ENCODE assay signal across 8 cellular contexts in genomic region chr15:64095431-64095794, GRCh38. TPM values are rescaled to one million over a fixed set of nuclear protein-coding genes. Genes with fewer than 3 reads are reported as not detected.
DNase-seq lines count a peak whose midpoint lies in the region; ATAC-seq and TF ChIP-seq lines count a peak whose summit lies in the region.

No MANE protein-coding gene starts in this region.

- no peak for DNase-seq in H9
- DNase-seq in activated B cell treated with CpG ODN at 0.5 μM for 24 hours: no peak
- no peak for DNase-seq in right cardiac atrium
- DNase-seq in activated CD4-positive, alpha-beta T cell treated with anti-CD3 and anti-CD28 coated beads for 1 hour: no peak
- no peak for DNase-seq in mesenteric fat pad (ENCODE audit: low spot score)
- no peak for DNase-seq in stimulated activated CD4-positive, alpha-beta T cell treated with anti-CD3 and anti-CD28 coated beads, Interleukin-2, amount 100 ng/mL, for 24 hours

- no peak overlapping the region for H2AK5ac ChIP-seq in H9 (ENCODE audit: insufficient read length, low read length)

- no peaks in the 10 kb centered on the region for H3K4me1 ChIP-seq in H9 (ENCODE audit: insufficient read depth, low read length)
- peaks cover 9% of the 10 kb centered on the region for H3K4me1 ChIP-seq in right cardiac atrium (ENCODE audit: control insufficient read depth, insufficient read depth, low read length)
- H3K4me1 ChIP-seq in skeletal muscle tissue (ENCODE audit: control insufficient read depth in 3 of 3, insufficient read depth in 3 of 3, low read length in 3 of 3): peaks cover 33 to 63% (median 51%) of the 10 kb centered on the region in 3 donors

- no peak overlapping the region for H4K8ac ChIP-seq in H9 (replicated peaks; ENCODE audit: insufficient read length, low read depth, low read length)

- H3K4me3 Mint-ChIP-seq in H9 (peak overlapping the region; percentile 95 to 99), activated B cell treated with CpG ODN at 0.5 μM for 24 hours (peak overlapping the region; percentile 99)

- H3K56ac ChIP-seq in H9 (ENCODE audit: insufficient read length, low read depth, low read length): no peak overlapping the region

- no peaks in the 10 kb centered on the region for H3K9me3 ChIP-seq in H9 (ENCODE audit: control insufficient read depth, low read depth, low read length)
- no peaks in the 10 kb centered on the region for H3K9me3 ChIP-seq in right cardiac atrium (ENCODE audit: control insufficient read depth, low read length)
- no peaks in the 10 kb centered on the region for H3K9me3 ChIP-seq in skeletal muscle tissue (ENCODE audit: control insufficient read depth in 3 of 3, low read length in 3 of 3)

- H3K36me3 Mint-ChIP-seq in H9 (ENCODE audit: insufficient read depth in 1 of 3, low read depth in 3 of 3) (peaks cover 1 to 4% (median 3%) of the 10 kb centered on the region in 3 experiments; a peak in 2 of 7 replicates), activated B cell treated with CpG ODN at 0.5 μM for 24 hours (ENCODE audit: low read depth) (peaks cover 33% of the 10 kb centered on the region)

- TF ChIP-seq CTCF in H9 (conservative IDR thresholded peaks at IDR 0.05): no peak
- TF ChIP-seq CTCF in activated B cell treated with CpG ODN at 0.5 μM for 24 hours (IDR thresholded peaks at IDR 0.05): no peak

- no peak overlapping the region for H2BK12ac ChIP-seq in H9 (ENCODE audit: insufficient read length, low read depth, low read length)

- H2AFZ ChIP-seq in H9 (ENCODE audit: low read length): no peak overlapping the region

- no peak overlapping the region for H3K18ac ChIP-seq in H9 (ENCODE audit: insufficient read length, low read depth, low read length)

- H3K27me3 ChIP-seq in H9 (ENCODE audit: insufficient read depth, low read length): no peaks in the 10 kb centered on the region
- H3K27me3 ChIP-seq in right cardiac atrium (ENCODE audit: control insufficient read depth, insufficient read depth): no peaks in the 10 kb centered on the region
- H3K27me3 ChIP-seq in skeletal muscle tissue (ENCODE audit: control insufficient read depth in 3 of 3, insufficient read depth in 3 of 3, low read length in 3 of 3): no peaks in the 10 kb centered on the region

- peaks cover 2% of the 10 kb centered on the region for H3K79me1 ChIP-seq in H9 (ENCODE audit: insufficient read depth, low read depth, low read length, poor library complexity, severe bottlenecking)

- H3K14ac ChIP-seq in H9 (ENCODE audit: insufficient read depth, low read length): no peak overlapping the region

- H3K27ac Mint-ChIP-seq in H9: no peak overlapping the region
- peak overlapping the region; percentile 98 for H3K27ac Mint-ChIP-seq in activated B cell treated with CpG ODN at 0.5 μM for 24 hours

- intact Hi-C loops in activated B cell treated with CpG ODN at 0.5 μM for 24 hours (cut with micrococcal nuclease): loop anchor here (1.0 to 10.0 kb wide), 6 partner anchors 16 to 1699 kb away; partner anchors contain the start of genes APH1B, DENND4A, LACTB and PLEKHO2
- intact Hi-C loops in right cardiac atrium (cut with DNase I): loop anchor here in 1 of 4 donors (5.0 kb wide), 1 partner anchor 57 kb away; the partner anchor contains the start of gene SNX22

- H4K91ac ChIP-seq in H9 (ENCODE audit: insufficient read length, low read depth, low read length): no peak overlapping the region

- no peak overlapping the region for H3K4ac ChIP-seq in H9 (ENCODE audit: low read depth, low read length)

- H3K9ac ChIP-seq in H9 (ENCODE audit: extremely low read depth, insufficient read length, low read length) (no peak overlapping the region), skeletal muscle tissue (ENCODE audit: low read depth in 1 of 3, low read length in 3 of 3) (peak overlapping the region; percentile 54 to 97 (median 78))

- H3K27me3 Mint-ChIP-seq in H9 (ENCODE audit: low read depth) (no peaks in the 10 kb centered on the region), activated B cell treated with CpG ODN at 0.5 μM for 24 hours (no peaks in the 10 kb centered on the region)

- no peak overlapping the region for H2BK20ac ChIP-seq in H9 (ENCODE audit: low read depth, low read length, poor library complexity, severe bottlenecking)

- H4K5ac ChIP-seq in H9 (ENCODE audit: insufficient read length, low read depth, low read length): no peak overlapping the region

- no peaks in the 10 kb centered on the region for H4K20me1 ChIP-seq in H9 (ENCODE audit: control insufficient read depth, insufficient read depth, insufficient read length)

- H3K4me1 Mint-ChIP-seq in H9 (peaks cover 28 to 46% of the 10 kb centered on the region in 2 experiments), activated B cell treated with CpG ODN at 0.5 μM for 24 hours (peaks cover 88% of the 10 kb centered on the region)

- CTCF ChIA-PET in activated B cell treated with CpG ODN at 0.5 μM for 24 hours (lab: Charles Lee): no interaction called here

- no peaks in the 10 kb centered on the region for H3K9me3 Mint-ChIP-seq in H9
- H3K9me3 Mint-ChIP-seq in activated B cell treated with CpG ODN at 0.5 μM for 24 hours: no peaks in the 10 kb centered on the region

- H3K27ac ChIP-seq in H9 (ENCODE audit: insufficient read length, low read depth, low read length) (no peak overlapping the region), right cardiac atrium (ENCODE audit: low read length) (peak overlapping the region; percentile 81), skeletal muscle tissue (ENCODE audit: low read depth, low read length) (peak overlapping the region; percentile 89)

- no peak overlapping the region for H3K23ac ChIP-seq in H9 (ENCODE audit: insufficient read length, low read depth, low read length)

- WGBS in H9 (ENCODE audit: extremely low coverage, insufficient read length, low lambda C conversion rate): no CpG with 5 or more reads among the region's 4 CpGs
- 39% methylated on average over 4 of the region's 4 CpGs for WGBS in right cardiac atrium

- H3T11ph ChIP-seq in H9 (ENCODE audit: low read length): no peak overlapping the region

- peaks cover 12% of the 10 kb centered on the region for H3K23me2 ChIP-seq in H9 (ENCODE audit: insufficient read length, low read depth, low read length, poor library complexity, severe bottlenecking)

- no peak overlapping the region for H2BK5ac ChIP-seq in H9 (ENCODE audit: insufficient read length, low read length)

- POLR2A ChIA-PET in activated B cell treated with CpG ODN at 0.5 μM for 24 hours (lab: Charles Lee): interaction anchor here (0.5 to 5.4 kb wide), 10 partner anchors 12 to 604 kb away, joined by 3 to 78 read pairs (median 8); partner anchors contain the start of genes PPIB, SNX22 and TRIP4

- no peak overlapping the region for H2BK120ac ChIP-seq in H9 (ENCODE audit: low read depth, low read length, poor library complexity, severe bottlenecking)

- H3K4me3 ChIP-seq in right cardiac atrium (ENCODE audit: low read length): peak overlapping the region; percentile 96
- peak overlapping the region; percentile 36 to 69 (median 59) for H3K4me3 ChIP-seq in skeletal muscle tissue (ENCODE audit: low read length in 3 of 3)

- ATAC-seq in activated B cell treated with CpG ODN at 0.5 μM for 24 hours (ENCODE audit: low read depth) (no peak), right cardiac atrium (no peak), HG02938 (IDR thresholded peaks at IDR 0.05; ENCODE audit: unreplicated experiment) (no peak)

- no peaks in the 10 kb centered on the region; the same call in 1 of the 2 replicates for H3K79me2 ChIP-seq in H9 (ENCODE audit: insufficient read depth, low read length)

- peaks cover 0 to 5% (median 0%) of the 10 kb centered on the region in 3 donors for H3K36me3 ChIP-seq in skeletal muscle tissue (ENCODE audit: control insufficient read depth in 3 of 3, insufficient read depth in 3 of 3, low read length in 3 of 3)

- peak overlapping the region; percentile 94 for H3K4me2 ChIP-seq in H9 (ENCODE audit: insufficient read depth, insufficient read length, low read length)

- no peak overlapping the region for H2BK15ac ChIP-seq in H9 (ENCODE audit: low read depth, low read length)

RNA-seq across cellular contexts. Expression of gene SNX1, which starts 0.4 kb away (rescaled TPM):
- total RNA-seq in H9 (2021) (52.8 and 58.8 TPM in 2 replicates), activated B cell treated with CpG ODN at 0.5 μM for 24 hours (137 and 138 TPM in 2 replicates), right cardiac atrium (100 to 1,000 TPM in 3 of 4 donors, 10 to 100 TPM in 1; 99.2 to 149 (median 105) TPM), skeletal muscle tissue (26.6 TPM), mesenteric fat pad (188 TPM)
- 54.1 TPM for polyA plus RNA-seq in right cardiac atrium

RNA-seq across cellular contexts. Expression of gene CIAO2A, which starts 1.8 kb away (rescaled TPM):
- total RNA-seq in H9 (2021): 74.4 and 80.1 TPM in 2 replicates
- 58.4 and 63.2 TPM in 2 replicates for total RNA-seq in activated B cell treated with CpG ODN at 0.5 μM for 24 hours
- 10 to 100 TPM; 43.9 to 66.2 (median 53.6) TPM for total RNA-seq in right cardiac atrium
- 82.7 TPM for polyA plus RNA-seq in right cardiac atrium
- total RNA-seq in skeletal muscle tissue: 54.8 TPM
- total RNA-seq in mesenteric fat pad: 36.3 TPM

RNA-seq across cellular contexts. Expression of gene DAPK2, which starts 49.1 kb away (rescaled TPM):
- total RNA-seq in H9 (2021) (3.5 and 4.6 TPM in 2 replicates), activated B cell treated with CpG ODN at 0.5 μM for 24 hours (4.2 and 4.3 TPM in 2 replicates), right cardiac atrium (10 to 100 TPM; 83.5 to 95.1 (median 88.1) TPM), skeletal muscle tissue (2.6 TPM), mesenteric fat pad (18.1 TPM)
- polyA plus RNA-seq in right cardiac atrium: 48.8 TPM

RNA-seq across cellular contexts. Expression of gene SNX22, which starts 56.1 kb away (rescaled TPM):
- total RNA-seq in H9 (2021) (4.4 and 4.8 TPM in 2 replicates), activated B cell treated with CpG ODN at 0.5 μM for 24 hours (41.7 and 46.2 TPM in 2 replicates), right cardiac atrium (100 to 1,000 TPM in 1 of 4 donors, 10 to 100 TPM in 3; 56.2 to 114 (median 62.6) TPM), skeletal muscle tissue (1.0 TPM), mesenteric fat pad (0.71 TPM)
- polyA plus RNA-seq in right cardiac atrium: 74.0 TPM
